2 cellular contexts compared by ENCODE assay signal in genomic region chr4:161134795-161135194, GRCh38.
TF ChIP-seq lines count a peak whose summit lies in the region.

No MANE protein-coding gene starts in this region.

TF ChIP-seq in liver, 16 proteins besides CTCF, POLR2A, EP300 and RAD21 (continued from another document):
- TF ChIP-seq MAX (IDR thresholded peaks at IDR 0.05) (peak; percentile 27), HNF4A (conservative IDR thresholded peaks at IDR 0.05) (peak; percentile 60 to 62), NR2F2 (IDR thresholded peaks at IDR 0.05) (no peak), ATF3 (IDR thresholded peaks at IDR 0.05) (no peak), REST (IDR thresholded peaks at IDR 0.05) (peak; percentile 48), HNF4G (IDR thresholded peaks at IDR 0.05) (peak; percentile 19), GABPA (IDR thresholded peaks at IDR 0.05 in 1 of 2, conservative IDR thresholded peaks at IDR 0.05 in 1 of 2) (no peak), JUND (IDR thresholded peaks at IDR 0.05) (peak in 1 of 2 donors; percentile 41), EGR1 (IDR thresholded peaks at IDR 0.05; ENCODE audit: low read depth in 2 of 2) (no peak)

TF ChIP-seq in HepG2, 621 proteins besides CTCF, POLR2A, EP300 and RAD21 (continued from another document):
- TF ChIP-seq ZBTB2 (CRISPR knock-in tag; IDR thresholded peaks at IDR 0.05; ENCODE audit: low read depth) (no peak), ZNF350 (CRISPR knock-in tag; IDR thresholded peaks at IDR 0.05; ENCODE audit: borderline replicate concordance, low read depth) (no peak), MIXL1 (CRISPR knock-in tag; IDR thresholded peaks at IDR 0.05) (no peak), ZNF530 (CRISPR knock-in tag; IDR thresholded peaks at IDR 0.05; ENCODE audit: low read depth) (no peak), ATRX (CRISPR knock-in tag; IDR thresholded peaks at IDR 0.05; ENCODE audit: borderline replicate concordance) (no peak), HINFP (CRISPR knock-in tag; IDR thresholded peaks at IDR 0.05; ENCODE audit: low read depth) (no peak), ZBTB39 (CRISPR knock-in tag; IDR thresholded peaks at IDR 0.05) (no peak), ZFYVE20 (CRISPR knock-in tag; IDR thresholded peaks at IDR 0.05; ENCODE audit: borderline replicate concordance, low read depth) (no peak), ZNF274 (CRISPR knock-in tag; IDR thresholded peaks at IDR 0.05) (no peak), CBX5 (CRISPR knock-in tag; IDR thresholded peaks at IDR 0.05; ENCODE audit: borderline replicate concordance) (no peak)
